In the genomic region with DNA sequence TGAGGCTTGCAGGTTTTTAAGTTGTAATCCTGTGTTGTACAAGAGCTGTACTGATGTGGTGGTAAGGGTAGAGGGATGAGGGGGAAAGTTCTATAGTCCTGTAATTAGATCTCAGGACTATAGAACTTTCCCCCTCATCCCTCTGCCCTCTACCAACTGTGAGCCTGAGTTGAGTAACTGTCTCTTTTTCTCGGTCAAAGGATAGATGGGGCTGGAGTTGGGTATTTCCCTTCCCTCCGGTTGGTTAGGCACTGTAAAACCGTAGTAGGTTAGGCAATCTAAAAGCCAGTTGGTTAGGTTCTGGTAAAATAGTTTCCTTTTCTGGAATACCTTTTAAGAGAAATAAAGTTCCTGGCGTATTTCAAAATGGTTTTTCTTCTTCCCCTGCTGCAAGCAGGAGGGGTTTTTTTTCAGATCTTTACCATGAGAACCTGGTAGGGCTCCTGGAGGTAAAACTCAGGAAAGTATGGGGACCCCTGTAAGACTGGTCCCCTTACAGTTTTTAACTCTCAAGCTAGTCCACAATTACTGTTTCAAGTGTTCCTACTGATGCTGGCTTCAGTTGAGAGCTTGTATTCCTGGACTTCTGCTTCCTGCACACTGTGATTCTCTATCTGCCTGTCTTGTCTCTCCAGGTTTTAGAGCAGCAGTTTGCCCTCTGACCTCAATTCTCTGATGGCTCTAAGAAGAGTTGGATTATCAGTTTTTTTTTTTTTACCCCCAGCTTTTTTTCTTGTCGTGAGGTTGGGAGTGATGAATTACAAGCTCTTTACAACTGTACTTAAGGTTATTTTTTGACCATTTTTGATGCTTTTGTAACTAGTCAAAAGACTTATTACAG, we compare ENCODE assay signal across 10 cellular contexts. TPM values are rescaled to one million over a fixed set of nuclear protein-coding genes. Genes with fewer than 3 reads are reported as not detected.
DNase-seq lines count a peak whose midpoint lies in the region; ATAC-seq and TF ChIP-seq lines count a peak whose summit lies in the region.
"Had no signal": no experiment of that assay in that cellular context is flagged by ENCODE, and none has a peak within 500 bp of the region (broad histone marks: within the 10 kb centered on the region; RNA-seq: fewer than 3 reads in every experiment).

No MANE protein-coding gene starts in this region.

- no TSS peak for BruUV-seq in OCI-LY7 (replicated peaks; lab: Mats Ljungman, UMichigan)

- no peaks in the 10 kb centered on the region for H3K27me3 ChIP-seq in effector memory CD4-positive, alpha-beta T cell (replicated peaks; ENCODE audit: control insufficient read depth, insufficient read depth, low read length, poor library complexity, severe bottlenecking)
- H3K27me3 ChIP-seq: SJSA1 had no signal

- H3K79me2 ChIP-seq in OCI-LY7 (ENCODE audit: insufficient read depth, low read depth, low read length): peaks cover 100% of the 10 kb centered on the region

- no peak for DNase-seq in activated CD4-positive, alpha-beta memory T cell treated with anti-CD3 and anti-CD28 coated beads, Interleukin-2, amount 10 ng/mL, durations not matched to agents 7 days and 5 days
- no peak for DNase-seq in activated CD4-positive, alpha-beta memory T cell treated with anti-CD3 and anti-CD28 coated beads for 36 hours
- DNase-seq in OCI-LY7 (ENCODE audit: low spot score): no peak
- no peak for DNase-seq in T-cell
- DNase-seq in stimulated activated CD4-positive, alpha-beta T cell treated with anti-CD3 and anti-CD28 coated beads, Interleukin-4, amount 100 ng/mL, for 1 hour: no peak
- no peak for DNase-seq in effector memory CD4-positive, alpha-beta T cell

- no peak overlapping the region for H2AFZ ChIP-seq in OCI-LY7 (ENCODE audit: low read length)

- H3K36me3 Mint-ChIP-seq in activated CD4-positive, alpha-beta memory T cell treated with anti-CD3 and anti-CD28 coated beads, Interleukin-2, amount 10 ng/mL, durations not matched to agents 7 days and 5 days (ENCODE audit: low read depth): peaks cover 33% of the 10 kb centered on the region
- H3K36me3 Mint-ChIP-seq in activated CD4-positive, alpha-beta memory T cell treated with anti-CD3 and anti-CD28 coated beads for 36 hours: peaks cover 10% of the 10 kb centered on the region
- H3K36me3 Mint-ChIP-seq in stimulated activated memory B cell treated with anti-CD40 and anti-IgM and Interleukin-4, amounts not matched to agents 10 μg/mL and 1 μg/mL and 100 μg/mL, for 72 hours: peaks cover 24% of the 10 kb centered on the region
- H3K36me3 Mint-ChIP-seq in T-cell: peaks cover 25% of the 10 kb centered on the region

- H3K27ac Mint-ChIP-seq in activated CD4-positive, alpha-beta memory T cell treated with anti-CD3 and anti-CD28 coated beads, Interleukin-2, amount 10 ng/mL, durations not matched to agents 7 days and 5 days: peak overlapping the region; percentile 50
- H3K27ac Mint-ChIP-seq in activated CD4-positive, alpha-beta memory T cell treated with anti-CD3 and anti-CD28 coated beads for 36 hours: no peak overlapping the region
- peak overlapping the region; percentile 76 for H3K27ac Mint-ChIP-seq in stimulated activated memory B cell treated with anti-CD40 and anti-IgM and Interleukin-4, amounts not matched to agents 10 μg/mL and 1 μg/mL and 100 μg/mL, for 72 hours
- H3K27ac Mint-ChIP-seq in T-cell: peak overlapping the region in 1 of 2 donors; percentile 76

- no peak for TF ChIP-seq CTCF in OCI-LY7 (conservative IDR thresholded peaks at IDR 0.05; ENCODE audit: low read length)

- no peak overlapping the region for H3K4me3 Mint-ChIP-seq in activated CD4-positive, alpha-beta memory T cell treated with anti-CD3 and anti-CD28 coated beads, Interleukin-2, amount 10 ng/mL, durations not matched to agents 7 days and 5 days
- no peak overlapping the region for H3K4me3 Mint-ChIP-seq in activated CD4-positive, alpha-beta memory T cell treated with anti-CD3 and anti-CD28 coated beads for 36 hours
- peak overlapping the region; percentile 53 for H3K4me3 Mint-ChIP-seq in stimulated activated memory B cell treated with anti-CD40 and anti-IgM and Interleukin-4, amounts not matched to agents 10 μg/mL and 1 μg/mL and 100 μg/mL, for 72 hours
- H3K4me3 Mint-ChIP-seq in T-cell: no peak overlapping the region

- peaks cover 29% of the 10 kb centered on the region for H3K4me1 ChIP-seq in OCI-LY7 (ENCODE audit: insufficient read depth, low read length, poor library complexity, severe bottlenecking)
- peaks cover 4% of the 10 kb centered on the region for H3K4me1 ChIP-seq in effector memory CD4-positive, alpha-beta T cell (ENCODE audit: control insufficient read depth, insufficient read depth, low read length, poor library complexity, severe bottlenecking)
- H3K4me1 ChIP-seq: SJSA1 had no signal

- CTCF ChIA-PET in activated CD4-positive, alpha-beta memory T cell treated with anti-CD3 and anti-CD28 coated beads, Interleukin-2, amount 10 ng/mL, durations not matched to agents 7 days and 5 days (lab: Charles Lee): interaction anchor here (1.6 kb wide), 1 partner anchor 56 kb away, joined by 3 read pairs; no protein-coding TSS in a partner anchor
- CTCF ChIA-PET in activated CD4-positive, alpha-beta memory T cell treated with anti-CD3 and anti-CD28 coated beads for 36 hours (lab: Charles Lee): interaction anchor here (0.9 kb wide), 1 partner anchor 16 kb away, joined by 5 read pairs; no protein-coding TSS in a partner anchor
- CTCF ChIA-PET in OCI-LY7 (lab: Charles Lee; ENCODE audit: unreplicated experiment): no interaction called here
- CTCF ChIA-PET in T-cell (lab: Charles Lee): interaction anchor here in 1 of 2 donors (0.6 to 1.0 kb wide), 2 partner anchors 19 to 27 kb away, joined by 3 read pairs; no protein-coding TSS in a partner anchor

- ATAC-seq in HG02678 (IDR thresholded peaks at IDR 0.05; ENCODE audit: unreplicated experiment) (peak; percentile 74), T-cell (replicated peaks in 1 of 4) (no peak)
- ATAC-seq in stimulated activated memory B cell treated with anti-CD40 and anti-IgM and Interleukin-4, amounts not matched to agents 10 μg/mL and 1 μg/mL and 100 μg/mL, for 72 hours: peak; percentile 91

- no peak overlapping the region for H3K4me3 ChIP-seq in OCI-LY7 (ENCODE audit: low read depth, low read length, poor library complexity, severe bottlenecking)
- H3K4me3 ChIP-seq in effector memory CD4-positive, alpha-beta T cell (ENCODE audit: insufficient read depth, low read depth, low read length, poor library complexity, severe bottlenecking): no peak overlapping the region
- H3K4me3 ChIP-seq: SJSA1, skin epidermis had no signal

- H4K20me1 ChIP-seq in OCI-LY7 (ENCODE audit: insufficient read depth, low read length): peaks cover 23% of the 10 kb centered on the region

- no peaks in the 10 kb centered on the region for H3K27me3 Mint-ChIP-seq in activated CD4-positive, alpha-beta memory T cell treated with anti-CD3 and anti-CD28 coated beads, Interleukin-2, amount 10 ng/mL, durations not matched to agents 7 days and 5 days
- H3K27me3 Mint-ChIP-seq in activated CD4-positive, alpha-beta memory T cell treated with anti-CD3 and anti-CD28 coated beads for 36 hours: no peaks in the 10 kb centered on the region
- no peaks in the 10 kb centered on the region for H3K27me3 Mint-ChIP-seq in stimulated activated memory B cell treated with anti-CD40 and anti-IgM and Interleukin-4, amounts not matched to agents 10 μg/mL and 1 μg/mL and 100 μg/mL, for 72 hours
- H3K27me3 Mint-ChIP-seq in T-cell: no peaks in the 10 kb centered on the region

- H3K27ac ChIP-seq in OCI-LY7 (ENCODE audit: low read depth, low read length, poor library complexity, severe bottlenecking): peak overlapping the region; percentile 7
- H3K27ac ChIP-seq in effector memory CD4-positive, alpha-beta T cell (ENCODE audit: insufficient read depth, low read length, poor library complexity, severe bottlenecking): no peak overlapping the region
- H3K27ac ChIP-seq: SJSA1, skin epidermis had no signal

- peaks cover 73% of the 10 kb centered on the region for H3K36me3 ChIP-seq in OCI-LY7 (ENCODE audit: insufficient read depth, low read length)
- H3K36me3 ChIP-seq in effector memory CD4-positive, alpha-beta T cell (ENCODE audit: control insufficient read depth, insufficient read depth, low read length): no peaks in the 10 kb centered on the region
- H3K36me3 ChIP-seq: SJSA1 had no signal

- POLR2A ChIA-PET in activated CD4-positive, alpha-beta memory T cell treated with anti-CD3 and anti-CD28 coated beads, Interleukin-2, amount 10 ng/mL, durations not matched to agents 7 days and 5 days (lab: Charles Lee): no interaction called here
- POLR2A ChIA-PET in activated CD4-positive, alpha-beta memory T cell treated with anti-CD3 and anti-CD28 coated beads for 36 hours (lab: Charles Lee): interaction anchor here (0.6 to 1.0 kb wide), 2 partner anchors 11 to 60 kb away, joined by 3 read pairs; no protein-coding TSS in a partner anchor
- POLR2A ChIA-PET in OCI-LY7 (lab: Charles Lee) (interaction anchor here (0.5 to 0.7 kb wide), 2 partner anchors 9 kb away, joined by 3 to 6 read pairs; no protein-coding TSS in a partner anchor), T-cell (lab: Charles Lee) (interaction anchor here in 1 of 2 donors (0.7 kb wide), 1 partner anchor 24 kb away, joined by 3 read pairs; no protein-coding TSS in a partner anchor)

- no peaks in the 10 kb centered on the region for H3K9me3 ChIP-seq in OCI-LY7 (ENCODE audit: low read length)
- no peaks in the 10 kb centered on the region for H3K9me3 ChIP-seq in effector memory CD4-positive, alpha-beta T cell (ENCODE audit: control insufficient read depth, low read length)
- H3K9me3 ChIP-seq: SJSA1 had no signal

- peaks cover 37% of the 10 kb centered on the region for H3K4me1 Mint-ChIP-seq in activated CD4-positive, alpha-beta memory T cell treated with anti-CD3 and anti-CD28 coated beads, Interleukin-2, amount 10 ng/mL, durations not matched to agents 7 days and 5 days
- peaks cover 46% of the 10 kb centered on the region for H3K4me1 Mint-ChIP-seq in activated CD4-positive, alpha-beta memory T cell treated with anti-CD3 and anti-CD28 coated beads for 36 hours (ENCODE audit: low read depth)
- H3K4me1 Mint-ChIP-seq in stimulated activated memory B cell treated with anti-CD40 and anti-IgM and Interleukin-4, amounts not matched to agents 10 μg/mL and 1 μg/mL and 100 μg/mL, for 72 hours: peaks cover 65% of the 10 kb centered on the region
- peaks cover 49 to 63% (median 55%) of the 10 kb centered on the region in 3 donors for H3K4me1 Mint-ChIP-seq in T-cell

- intact Hi-C loops in activated CD4-positive, alpha-beta memory T cell treated with anti-CD3 and anti-CD28 coated beads for 36 hours (cut with micrococcal nuclease): no loop called here
- intact Hi-C loops in OCI-LY7 (cut with micrococcal nuclease; ENCODE audit: unreplicated experiment): no loop called here

- no peak overlapping the region for H3K4me2 ChIP-seq in OCI-LY7 (ENCODE audit: low read length)

- no peaks in the 10 kb centered on the region for H3K9me2 ChIP-seq in OCI-LY7 (ENCODE audit: insufficient read depth, low read length)

- no peaks in the 10 kb centered on the region for H3K9me3 Mint-ChIP-seq in activated CD4-positive, alpha-beta memory T cell treated with anti-CD3 and anti-CD28 coated beads, Interleukin-2, amount 10 ng/mL, durations not matched to agents 7 days and 5 days
- no peaks in the 10 kb centered on the region for H3K9me3 Mint-ChIP-seq in activated CD4-positive, alpha-beta memory T cell treated with anti-CD3 and anti-CD28 coated beads for 36 hours
- H3K9me3 Mint-ChIP-seq in stimulated activated memory B cell treated with anti-CD40 and anti-IgM and Interleukin-4, amounts not matched to agents 10 μg/mL and 1 μg/mL and 100 μg/mL, for 72 hours: no peaks in the 10 kb centered on the region
- H3K9me3 Mint-ChIP-seq in T-cell: no peaks in the 10 kb centered on the region

RNA-seq across cellular contexts. Expression of gene FUT8, which starts 58.7 kb away (rescaled TPM):
- 10 to 100 TPM; 85.0 to 85.5 TPM for total RNA-seq in activated CD4-positive, alpha-beta memory T cell treated with anti-CD3 and anti-CD28 coated beads, Interleukin-2, amount 10 ng/mL, durations not matched to agents 7 days and 5 days
- 10 to 100 TPM; 50.7 to 51.4 TPM for total RNA-seq in activated CD4-positive, alpha-beta memory T cell treated with anti-CD3 and anti-CD28 coated beads for 36 hours
- total RNA-seq in OCI-LY7 (2014; rRNA removed; shearing (Covaris generic)): 90.3 and 128 TPM in 2 replicates
- total RNA-seq in OCI-LY7 (2022) (157 and 174 TPM in 2 replicates), T-cell (10 to 100 TPM; 37.6 to 51.7 (median 43.9) TPM)

Comparison
In these comparisons a context has a peak if more than half of its experiments do, and no peak if none do; other contexts are left out.
1. ATAC-seq: peak in HG02678 (single experiment) and stimulated activated memory B cell treated with anti-CD40 and anti-IgM and Interleukin-4, amounts not matched to agents 10 μg/mL and 1 μg/mL and 100 μg/mL, for 72 hours (single experiment); none in T-cell (0 of 4).